8 cellular contexts compared by ENCODE assay signal in the genomic region with DNA sequence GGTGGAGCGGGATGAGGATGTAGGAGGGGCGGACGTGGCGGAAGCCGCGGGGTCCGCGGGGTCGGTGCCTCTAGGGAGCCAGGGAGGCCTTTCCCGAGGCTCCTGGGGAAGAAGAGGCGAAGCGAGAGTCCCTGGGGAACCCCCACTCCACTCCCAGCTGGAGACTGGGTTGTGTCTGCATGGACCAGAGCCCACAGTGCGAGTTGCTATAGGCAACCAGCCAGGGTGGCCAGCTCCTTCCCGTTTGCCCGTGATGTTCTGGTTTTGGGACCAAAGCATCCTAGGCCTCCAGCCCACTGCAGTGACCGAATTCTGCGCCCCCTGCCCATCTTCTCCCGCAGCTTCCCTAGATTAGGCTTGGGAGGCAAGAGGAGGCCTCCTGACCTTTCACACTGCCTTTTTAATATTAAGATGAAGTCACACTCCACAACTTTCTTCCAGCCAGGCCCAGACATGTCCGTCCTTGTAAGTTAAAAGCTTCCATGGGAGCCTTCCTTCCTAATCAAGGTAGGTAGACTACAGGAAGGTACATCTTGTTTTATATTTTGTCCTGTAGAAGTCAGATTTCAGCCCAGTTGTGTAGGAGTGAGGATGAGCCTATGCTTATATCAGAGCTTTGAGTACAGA. TPM values are rescaled to one million over a fixed set of nuclear protein-coding genes. Genes with fewer than 3 reads are reported as not detected.
DNase-seq lines count a peak whose midpoint lies in the region; ATAC-seq and TF ChIP-seq lines count a peak whose summit lies in the region.

No MANE protein-coding gene starts in this region.

- CTCF ChIA-PET in BJ (lab: Yijun Ruan, JAX) = interaction anchor here (1.2 to 2.0 kb wide), 8 partner anchors 10 to 188 kb away, joined by 3 to 14 read pairs (median 5); no protein-coding TSS in a partner anchor

- H3K4me3 ChIP-seq in BJ (ENCODE audit: low read depth, low read length) (peak overlapping the region; percentile 61), SJSA1 (peak overlapping the region; percentile 72), endocrine pancreas (ENCODE audit: control insufficient read depth, insufficient read depth, low read length) (peak overlapping the region; percentile 22), mucosa of rectum (ENCODE audit: low read length in 2 of 2) (peak overlapping the region; percentile 90 to 94), aorta (ENCODE audit: low read length in 2 of 2) (peak overlapping the region; percentile 48 to 55)

- H3K27me3 ChIP-seq in BJ (ENCODE audit: control insufficient read depth, insufficient read depth, low read length) (no peaks in the 10 kb centered on the region), SJSA1 (replicated peaks) (no peaks in the 10 kb centered on the region), endocrine pancreas (ENCODE audit: control insufficient read depth, insufficient read depth, low read length) (no peaks in the 10 kb centered on the region), mucosa of rectum (ENCODE audit: control insufficient read depth in 2 of 2, insufficient read depth in 2 of 2, low read length in 2 of 2) (no peaks in the 10 kb centered on the region), aorta (ENCODE audit: control insufficient read depth in 1 of 2, insufficient read depth in 2 of 2, low read length in 1 of 2) (no peaks in the 10 kb centered on the region)

- ATAC-seq in GM18861 (IDR thresholded peaks at IDR 0.05; ENCODE audit: unreplicated experiment) (peak; percentile 11), HG03196 (IDR thresholded peaks at IDR 0.05; ENCODE audit: unreplicated experiment) (peak; percentile 24), aorta (ENCODE audit: low FRiP score) (peak; percentile 79)

- no peaks in the 10 kb centered on the region for H3K9me3 ChIP-seq in SJSA1 (replicated peaks)
- H3K9me3 ChIP-seq in endocrine pancreas (ENCODE audit: control insufficient read depth, low read length) = no peaks in the 10 kb centered on the region
- H3K9me3 ChIP-seq in mucosa of rectum (ENCODE audit: control insufficient read depth in 2 of 2, low read length in 2 of 2) = no peaks in the 10 kb centered on the region
- no peaks in the 10 kb centered on the region for H3K9me3 ChIP-seq in aorta (ENCODE audit: control insufficient read depth, low read length)

- H3K4me1 ChIP-seq in SJSA1 (replicated peaks) (peaks cover 8% of the 10 kb centered on the region), endocrine pancreas (ENCODE audit: control insufficient read depth, insufficient read depth, low read length) (no peaks in the 10 kb centered on the region), mucosa of rectum (ENCODE audit: control insufficient read depth in 2 of 2, insufficient read depth in 2 of 2, low read length in 2 of 2) (peaks cover 7 to 12% of the 10 kb centered on the region in 2 donors), aorta (ENCODE audit: control insufficient read depth in 1 of 2, insufficient read depth in 2 of 2, low read length in 2 of 2) (peaks cover 0 to 2% of the 10 kb centered on the region in 2 donors)

- POLR2A ChIA-PET in BJ (lab: Charles Lee) = interaction anchor here (0.7 to 0.9 kb wide), 2 partner anchors 151 to 264 kb away, joined by 3 read pairs; a partner anchor contains a TSS

- intact Hi-C loops in aorta (cut with DNase I) = loop anchor here (5.0 to 10.0 kb wide), 6 partner anchors 41 to 264 kb away; a partner anchor contains a TSS

- H3K36me3 ChIP-seq in BJ (ENCODE audit: control insufficient read depth, insufficient read depth, low read length) (no peaks in the 10 kb centered on the region; the same call in 1 of the 2 replicates), SJSA1 (peaks cover 7% of the 10 kb centered on the region; the same call in 1 of the 2 replicates), endocrine pancreas (ENCODE audit: control insufficient read depth, insufficient read depth, low read length) (no peaks in the 10 kb centered on the region), mucosa of rectum (ENCODE audit: control insufficient read depth in 2 of 2, insufficient read depth in 2 of 2, low read length in 2 of 2) (peaks cover 5 to 7% of the 10 kb centered on the region in 2 donors), aorta (ENCODE audit: control insufficient read depth in 1 of 2, insufficient read depth in 2 of 2, low read length in 1 of 2) (no peaks in the 10 kb centered on the region)

- WGBS in aorta, 2 donors = 0% methylated on average over 11 to 19 of the region's 19 CpGs

- peak overlapping the region; percentile 68 for H3K27ac ChIP-seq in SJSA1
- H3K27ac ChIP-seq in mucosa of rectum (ENCODE audit: low read depth in 2 of 2, low read length in 2 of 2) = peak overlapping the region; percentile 85 to 95
- H3K27ac ChIP-seq in aorta (ENCODE audit: low read depth in 1 of 2, low read length in 2 of 2) = peak overlapping the region; percentile 14 to 77

- DNase-seq in BJ (ENCODE audit: low read depth) (no peak), SJSA1 (ENCODE audit: low read depth in 1 of 2, low spot score in 2 of 2) (peak in 1 of 2 experiments; percentile 80), aorta (peak in 1 of 2 donors; percentile 86), GM19240 (ENCODE audit: insufficient read length, low spot score) (no peak)

- peak overlapping the region; percentile 90 for H3K9ac ChIP-seq in endocrine pancreas (ENCODE audit: control insufficient read depth, insufficient read depth, low read length)
- H3K9ac ChIP-seq in mucosa of rectum (ENCODE audit: low read depth in 1 of 2, low read length in 2 of 2) = peak overlapping the region; percentile 97 to 98

- no peak for TF ChIP-seq CTCF in BJ (IDR thresholded peaks at IDR 0.05; ENCODE audit: insufficient read depth, low read depth, low read length)

RNA-seq across cellular contexts. Expression of a gene that starts 0.5 kb away (rescaled TPM):
- polyA plus RNA-seq in BJ (2011; rRNA removed) (52.0 and 91.1 TPM in 2 replicates), aorta (10 to 100 TPM; 51.5 to 75.3 TPM)
- polyA minus RNA-seq in BJ (2011; rRNA and poly(A)+ RNA removed) = 13.3 and 19.6 TPM in 2 replicates
- 148 and 174 TPM in 2 replicates for total RNA-seq in SJSA1 (2014; rRNA removed; shearing (Covaris generic))
- 10 to 100 TPM; 32.4 to 47.9 TPM for total RNA-seq in aorta

RNA-seq across cellular contexts. Expression of a gene that starts 42.6 kb away (rescaled TPM):
- 0.20 and 0.22 TPM in 2 replicates for polyA plus RNA-seq in BJ (2011; rRNA removed)
- 0.33 TPM in 1 of 2 replicates, not detected in the other for polyA minus RNA-seq in BJ (2011; rRNA and poly(A)+ RNA removed)
- total RNA-seq in SJSA1 (2014; rRNA removed; shearing (Covaris generic)) = not detected in 2 replicates
- 1 to 10 TPM in 1 of 2 donors, under 1 TPM in 1; 0.51 to 5.4 TPM for total RNA-seq in aorta
- under 1 TPM in 1 of 2 donors, not detected in 1; 0.38 TPM for polyA plus RNA-seq in aorta

RNA-seq across cellular contexts. Expression of a gene that starts 43.0 kb away (rescaled TPM):
- 3.6 and 3.9 TPM in 2 replicates for polyA plus RNA-seq in BJ (2011; rRNA removed)
- polyA minus RNA-seq in BJ (2011; rRNA and poly(A)+ RNA removed) = 3.8 and 4.5 TPM in 2 replicates
- total RNA-seq in SJSA1 (2014; rRNA removed; shearing (Covaris generic)) = not detected in 2 replicates
- total RNA-seq in aorta = 1 to 10 TPM; 3.8 to 5.4 TPM
- 1 to 10 TPM in 1 of 2 donors, under 1 TPM in 1; 0.88 to 7.1 TPM for polyA plus RNA-seq in aorta

Comparison
In these comparisons a context has a peak if more than half of its experiments do, and no peak if none do; other contexts are left out.
1. H3K4me3 ChIP-seq: peak in every context shown above with its lines; median percentile 92 in mucosa of rectum; 72 in SJSA1; 61 in BJ; 52 in aorta; 22 in endocrine pancreas.
2. ATAC-seq: peak in every context shown above with its lines; median percentile 79 in aorta; 24 in HG03196; 11 in GM18861.